ENCODE assay signal across 1 cellular context in the genomic region with DNA sequence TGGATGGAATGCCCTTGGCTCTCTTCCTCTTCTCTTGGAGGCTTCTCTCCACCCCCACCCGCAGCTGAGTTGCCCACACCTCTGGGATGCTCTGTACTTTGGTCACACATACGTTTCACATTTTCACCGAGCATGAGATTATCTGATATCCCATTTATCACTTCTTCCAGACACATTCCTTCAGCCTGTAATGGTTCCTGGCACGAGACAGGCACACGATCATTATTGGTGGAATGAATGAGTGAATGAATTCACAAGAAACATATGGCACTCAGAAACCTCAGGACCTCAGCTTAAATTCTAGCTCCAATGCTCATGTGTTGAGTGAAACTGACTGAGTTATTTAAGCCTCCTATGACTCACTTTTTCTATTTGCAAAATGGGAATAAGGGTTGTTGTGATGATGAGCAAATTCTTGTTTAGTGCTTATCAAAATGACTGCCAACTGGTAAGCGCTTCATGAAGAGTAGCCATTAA.
TF ChIP-seq lines count a peak whose summit lies in the region.

No MANE protein-coding gene starts in this region.

TF ChIP-seq in GM12878, 131 proteins besides CTCF, POLR2A, EP300 and RAD21 (continued from another document):
- TF ChIP-seq PRDM15 (CRISPR knock-in tag; IDR thresholded peaks at IDR 0.05) (no peak), CHD4 (IDR thresholded peaks at IDR 0.05) (no peak), STAT3 (IDR thresholded peaks at IDR 0.05; ENCODE audit: low read depth, low read length) (no peak), NFYA (IDR thresholded peaks at IDR 0.05; ENCODE audit: borderline replicate concordance, low read depth, low read length) (no peak), JUNB (IDR thresholded peaks at IDR 0.05) (peak; percentile 50), EGR1 (IDR thresholded peaks at IDR 0.05; ENCODE audit: borderline replicate concordance in 1 of 2, low read depth in 2 of 2, low read length in 2 of 2) (no peak), ZNF24 (IDR thresholded peaks at IDR 0.05) (peak; percentile 23; the same call in 1 of the 2 replicates), CBX5 (IDR thresholded peaks at IDR 0.05; ENCODE audit: low read depth) (no peak), RUNX3 (IDR thresholded peaks at IDR 0.05; ENCODE audit: low read length) (no peak; the same call in 1 of the 2 replicates), FOXK2 (IDR thresholded peaks at IDR 0.05) (no peak), IRF3 (IDR thresholded peaks at IDR 0.05) (no peak), YY1 (IDR thresholded peaks at IDR 0.05; ENCODE audit: low read depth, low read length) (no peak)
- TF ChIP-seq, protein P1, sequence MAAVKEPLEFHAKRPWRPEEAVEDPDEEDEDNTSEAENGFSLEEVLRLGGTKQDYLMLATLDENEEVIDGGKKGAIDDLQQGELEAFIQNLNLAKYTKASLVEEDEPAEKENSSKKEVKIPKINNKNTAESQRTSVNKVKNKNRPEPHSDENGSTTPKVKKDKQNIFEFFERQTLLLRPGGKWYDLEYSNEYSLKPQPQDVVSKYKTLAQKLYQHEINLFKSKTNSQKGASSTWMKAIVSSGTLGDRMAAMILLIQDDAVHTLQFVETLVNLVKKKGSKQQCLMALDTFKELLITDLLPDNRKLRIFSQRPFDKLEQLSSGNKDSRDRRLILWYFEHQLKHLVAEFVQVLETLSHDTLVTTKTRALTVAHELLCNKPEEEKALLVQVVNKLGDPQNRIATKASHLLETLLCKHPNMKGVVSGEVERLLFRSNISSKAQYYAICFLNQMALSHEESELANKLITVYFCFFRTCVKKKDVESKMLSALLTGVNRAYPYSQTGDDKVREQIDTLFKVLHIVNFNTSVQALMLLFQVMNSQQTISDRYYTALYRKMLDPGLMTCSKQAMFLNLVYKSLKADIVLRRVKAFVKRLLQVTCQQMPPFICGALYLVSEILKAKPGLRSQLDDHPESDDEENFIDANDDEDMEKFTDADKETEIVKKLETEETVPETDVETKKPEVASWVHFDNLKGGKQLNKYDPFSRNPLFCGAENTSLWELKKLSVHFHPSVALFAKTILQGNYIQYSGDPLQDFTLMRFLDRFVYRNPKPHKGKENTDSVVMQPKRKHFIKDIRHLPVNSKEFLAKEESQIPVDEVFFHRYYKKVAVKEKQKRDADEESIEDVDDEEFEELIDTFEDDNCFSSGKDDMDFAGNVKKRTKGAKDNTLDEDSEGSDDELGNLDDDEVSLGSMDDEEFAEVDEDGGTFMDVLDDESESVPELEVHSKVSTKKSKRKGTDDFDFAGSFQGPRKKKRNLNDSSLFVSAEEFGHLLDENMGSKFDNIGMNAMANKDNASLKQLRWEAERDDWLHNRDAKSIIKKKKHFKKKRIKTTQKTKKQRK (IDR thresholded peaks at IDR 0.05; ENCODE audit: low read depth, low read length) = no peak
- TF ChIP-seq, protein P2, sequence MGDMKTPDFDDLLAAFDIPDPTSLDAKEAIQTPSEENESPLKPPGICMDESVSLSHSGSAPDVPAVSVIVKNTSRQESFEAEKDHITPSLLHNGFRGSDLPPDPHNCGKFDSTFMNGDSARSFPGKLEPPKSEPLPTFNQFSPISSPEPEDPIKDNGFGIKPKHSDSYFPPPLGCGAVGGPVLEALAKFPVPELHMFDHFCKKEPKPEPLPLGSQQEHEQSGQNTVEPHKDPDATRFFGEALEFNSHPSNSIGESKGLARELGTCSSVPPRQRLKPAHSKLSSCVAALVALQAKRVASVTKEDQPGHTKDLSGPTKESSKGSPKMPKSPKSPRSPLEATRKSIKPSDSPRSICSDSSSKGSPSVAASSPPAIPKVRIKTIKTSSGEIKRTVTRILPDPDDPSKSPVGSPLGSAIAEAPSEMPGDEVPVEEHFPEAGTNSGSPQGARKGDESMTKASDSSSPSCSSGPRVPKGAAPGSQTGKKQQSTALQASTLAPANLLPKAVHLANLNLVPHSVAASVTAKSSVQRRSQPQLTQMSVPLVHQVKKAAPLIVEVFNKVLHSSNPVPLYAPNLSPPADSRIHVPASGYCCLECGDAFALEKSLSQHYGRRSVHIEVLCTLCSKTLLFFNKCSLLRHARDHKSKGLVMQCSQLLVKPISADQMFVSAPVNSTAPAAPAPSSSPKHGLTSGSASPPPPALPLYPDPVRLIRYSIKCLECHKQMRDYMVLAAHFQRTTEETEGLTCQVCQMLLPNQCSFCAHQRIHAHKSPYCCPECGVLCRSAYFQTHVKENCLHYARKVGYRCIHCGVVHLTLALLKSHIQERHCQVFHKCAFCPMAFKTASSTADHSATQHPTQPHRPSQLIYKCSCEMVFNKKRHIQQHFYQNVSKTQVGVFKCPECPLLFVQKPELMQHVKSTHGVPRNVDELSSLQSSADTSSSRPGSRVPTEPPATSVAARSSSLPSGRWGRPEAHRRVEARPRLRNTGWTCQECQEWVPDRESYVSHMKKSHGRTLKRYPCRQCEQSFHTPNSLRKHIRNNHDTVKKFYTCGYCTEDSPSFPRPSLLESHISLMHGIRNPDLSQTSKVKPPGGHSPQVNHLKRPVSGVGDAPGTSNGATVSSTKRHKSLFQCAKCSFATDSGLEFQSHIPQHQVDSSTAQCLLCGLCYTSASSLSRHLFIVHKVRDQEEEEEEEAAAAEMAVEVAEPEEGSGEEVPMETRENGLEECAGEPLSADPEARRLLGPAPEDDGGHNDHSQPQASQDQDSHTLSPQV (IDR thresholded peaks at IDR 0.05) = no peak
- TF ChIP-seq, protein P3, sequence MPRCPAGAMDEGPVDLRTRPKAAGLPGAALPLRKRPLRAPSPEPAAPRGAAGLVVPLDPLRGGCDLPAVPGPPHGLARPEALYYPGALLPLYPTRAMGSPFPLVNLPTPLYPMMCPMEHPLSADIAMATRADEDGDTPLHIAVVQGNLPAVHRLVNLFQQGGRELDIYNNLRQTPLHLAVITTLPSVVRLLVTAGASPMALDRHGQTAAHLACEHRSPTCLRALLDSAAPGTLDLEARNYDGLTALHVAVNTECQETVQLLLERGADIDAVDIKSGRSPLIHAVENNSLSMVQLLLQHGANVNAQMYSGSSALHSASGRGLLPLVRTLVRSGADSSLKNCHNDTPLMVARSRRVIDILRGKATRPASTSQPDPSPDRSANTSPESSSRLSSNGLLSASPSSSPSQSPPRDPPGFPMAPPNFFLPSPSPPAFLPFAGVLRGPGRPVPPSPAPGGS (IDR thresholded peaks at IDR 0.05; ENCODE audit: borderline replicate concordance, insufficient read depth, low read depth, low read length, poor library complexity, severe bottlenecking) = peak; percentile 21
- TF ChIP-seq, protein P4, sequence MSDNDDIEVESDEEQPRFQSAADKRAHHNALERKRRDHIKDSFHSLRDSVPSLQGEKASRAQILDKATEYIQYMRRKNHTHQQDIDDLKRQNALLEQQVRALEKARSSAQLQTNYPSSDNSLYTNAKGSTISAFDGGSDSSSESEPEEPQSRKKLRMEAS (IDR thresholded peaks at IDR 0.05; ENCODE audit: low read depth, low read length) = no peak
